Comparison of ENCODE assay signal across 14 cellular contexts in the genomic region with DNA sequence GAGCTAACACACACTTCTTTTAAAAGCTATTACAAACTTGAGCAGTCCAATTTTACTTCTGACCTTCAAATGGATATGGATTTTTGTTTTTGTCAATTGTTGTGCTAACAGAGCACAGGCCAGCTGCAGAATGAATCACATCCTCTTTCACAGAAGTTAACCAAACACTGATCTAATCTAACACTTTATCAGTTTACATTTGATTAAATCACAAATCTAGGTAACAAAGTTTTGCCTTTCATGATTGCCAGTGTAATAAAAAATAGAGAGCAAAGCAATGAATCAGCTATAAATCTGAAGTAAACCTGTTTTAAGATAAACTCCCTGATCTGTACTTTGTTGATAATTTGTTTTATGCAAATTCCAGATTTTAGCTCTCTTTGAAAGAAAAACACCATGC.
A peak's percentile ranks its signal among the peaks of the same experiment; 100 is the strongest.
DNase-seq lines count a peak whose midpoint lies in the region; ATAC-seq and TF ChIP-seq lines count a peak whose summit lies in the region.
"Had no signal": no experiment of that assay in that cellular context is flagged by ENCODE, and none has a peak within 500 bp of the region (broad histone marks: within the 10 kb centered on the region; RNA-seq: fewer than 3 reads in every experiment).

No MANE protein-coding gene starts in this region.

- CTCF ChIA-PET in Calu3 (lab: Charles Lee), result no interaction called here
- CTCF ChIA-PET in activated CD8-positive, alpha-beta T cell treated with anti-CD3 and anti-CD28 coated beads, Interleukin-2, amount 10 ng/mL, durations not matched to agents 7 days and 5 days (lab: Charles Lee), result interaction anchor here (1.0 kb wide), 2 partner anchors 20 to 53 kb away, joined by 3 to 4 read pairs; no protein-coding TSS in a partner anchor

- H3K9ac ChIP-seq in iPS-18a (ENCODE audit: low read length), result no peak overlapping the region
- H3K9ac ChIP-seq: BLaER1 had no signal

- no peak for ATAC-seq in activated CD8-positive, alpha-beta T cell treated with anti-CD3 and anti-CD28 coated beads, Interleukin-2, amount 10 ng/mL, durations not matched to agents 7 days and 5 days
- ATAC-seq: left ventricle myocardium superior had no signal

- no peaks in the 10 kb centered on the region for H3K9me3 ChIP-seq in iPS-18a (ENCODE audit: control insufficient read depth, low read depth, low read length)
- H3K9me3 ChIP-seq: BLaER1, esophagus squamous epithelium had no signal

- no peaks in the 10 kb centered on the region for H3K36me3 ChIP-seq in iPS-18a (ENCODE audit: control insufficient read depth, low read depth, low read length)

- no TSS peak for BruUV-seq in Calu3 (replicated peaks; lab: Mats Ljungman, UMichigan)

- no peaks in the 10 kb centered on the region for H3K27me3 Mint-ChIP-seq in Calu3 (ENCODE audit: unreplicated experiment)
- no peaks in the 10 kb centered on the region for H3K27me3 Mint-ChIP-seq in activated CD8-positive, alpha-beta T cell treated with anti-CD3 and anti-CD28 coated beads, Interleukin-2, amount 10 ng/mL, durations not matched to agents 7 days and 5 days (ENCODE audit: low read depth)

- H3K4me1 Mint-ChIP-seq in Calu3 (ENCODE audit: low read depth, unreplicated experiment), result peaks cover 29% of the 10 kb centered on the region
- H3K4me1 Mint-ChIP-seq in activated CD8-positive, alpha-beta T cell treated with anti-CD3 and anti-CD28 coated beads, Interleukin-2, amount 10 ng/mL, durations not matched to agents 7 days and 5 days (ENCODE audit: low read depth), result peaks cover 16% of the 10 kb centered on the region

- H3K4me3 ChIP-seq in iPS-18a (ENCODE audit: low read length), result no peak overlapping the region
- H3K4me3 ChIP-seq: BLaER1, esophagus squamous epithelium had no signal

- peak overlapping the region; percentile 66 for H3K27ac Mint-ChIP-seq in Calu3 (ENCODE audit: unreplicated experiment)
- H3K27ac Mint-ChIP-seq in activated CD8-positive, alpha-beta T cell treated with anti-CD3 and anti-CD28 coated beads, Interleukin-2, amount 10 ng/mL, durations not matched to agents 7 days and 5 days, result peak overlapping the region; percentile 24

- H3K4me1 ChIP-seq in iPS-18a (ENCODE audit: control insufficient read depth, low read depth, low read length), result peaks cover 24% of the 10 kb centered on the region

- H3K36me3 Mint-ChIP-seq in Calu3 (ENCODE audit: insufficient read depth, unreplicated experiment), result no peaks in the 10 kb centered on the region
- peaks cover 45% of the 10 kb centered on the region for H3K36me3 Mint-ChIP-seq in activated CD8-positive, alpha-beta T cell treated with anti-CD3 and anti-CD28 coated beads, Interleukin-2, amount 10 ng/mL, durations not matched to agents 7 days and 5 days (ENCODE audit: low read depth)

- H3K27ac ChIP-seq in iPS-18a (ENCODE audit: low read length), result peak overlapping the region; percentile 18
- H3K27ac ChIP-seq: BLaER1, esophagus squamous epithelium had no signal

- H3K4me3 Mint-ChIP-seq in Calu3 (ENCODE audit: low read depth, unreplicated experiment), result no peak overlapping the region
- no peak overlapping the region for H3K4me3 Mint-ChIP-seq in activated CD8-positive, alpha-beta T cell treated with anti-CD3 and anti-CD28 coated beads, Interleukin-2, amount 10 ng/mL, durations not matched to agents 7 days and 5 days

- no peaks in the 10 kb centered on the region for H3K9me3 Mint-ChIP-seq in Calu3 (ENCODE audit: low read depth, unreplicated experiment)
- H3K9me3 Mint-ChIP-seq in activated CD8-positive, alpha-beta T cell treated with anti-CD3 and anti-CD28 coated beads, Interleukin-2, amount 10 ng/mL, durations not matched to agents 7 days and 5 days (ENCODE audit: insufficient read depth), result no peaks in the 10 kb centered on the region

- no peaks in the 10 kb centered on the region for H3K27me3 ChIP-seq in iPS-18a (ENCODE audit: control insufficient read depth, insufficient read depth, low read length)
- H3K27me3 ChIP-seq: BLaER1, esophagus squamous epithelium had no signal

- POLR2A ChIA-PET in activated CD8-positive, alpha-beta T cell treated with anti-CD3 and anti-CD28 coated beads, Interleukin-2, amount 10 ng/mL, durations not matched to agents 7 days and 5 days (lab: Charles Lee), result no interaction called here

- no peak for TF ChIP-seq CTCF in Calu3 (IDR thresholded peaks at IDR 0.05; ENCODE audit: unreplicated experiment)

- DNase-seq in Calu3 (peak; percentile 2), HT-29 (ENCODE audit: low spot score) (peak; percentile 42), hepatic stellate cell (ENCODE audit: low spot score) (no peak), GOT3 (lab: John Stamatoyannopoulos, UW) (no peak), NCI-H1092 (lab: John Stamatoyannopoulos, UW) (no peak), mesenteric fat pad (ENCODE audit: low spot score) (no peak)
- no peak for DNase-seq in activated CD8-positive, alpha-beta T cell treated with anti-CD3 and anti-CD28 coated beads, Interleukin-2, amount 10 ng/mL, durations not matched to agents 7 days and 5 days
- DNase-seq: activated CD4-positive, alpha-beta T cell treated with anti-CD3 and anti-CD28 coated beads, Interleukin-2, amount 50 U/mL, for 4 hours; amygdala; esophagus squamous epithelium; left ventricle myocardium superior; retina had no signal

- intact Hi-C loops in Calu3 (cut with micrococcal nuclease; ENCODE audit: unreplicated experiment), result no loop called here

Comparison
In these comparisons a context has a peak if more than half of its experiments do, and no peak if none do; other contexts are left out.
1. DNase-seq: peak in Calu3 (single experiment) and HT-29 (single experiment); none in activated CD8-positive, alpha-beta T cell treated with anti-CD3 and anti-CD28 coated beads, Interleukin-2, amount 10 ng/mL, durations not matched to agents 7 days and 5 days (single experiment), hepatic stellate cell (single experiment), GOT3 (single experiment), NCI-H1092 (single experiment) and mesenteric fat pad (single experiment).